In genomic region chr13:110062077-110062776, GRCh38 we compare ENCODE assay signal across 21 cellular contexts.
DNase-seq lines count a peak whose midpoint lies in the region; ATAC-seq and TF ChIP-seq lines count a peak whose summit lies in the region.
"Had no signal": no experiment of that assay in that cellular context is flagged by ENCODE, and none has a peak within 500 bp of the region (broad histone marks: within the 10 kb centered on the region; RNA-seq: fewer than 3 reads in every experiment).

No MANE protein-coding gene starts in this region.

- H3K27me3 Mint-ChIP-seq in MCF 10A (ENCODE audit: insufficient read depth, unreplicated experiment), result no peaks in the 10 kb centered on the region
- H3K27me3 Mint-ChIP-seq: activated B cell treated with CpG ODN at 0.5 μM for 24 hours had no signal

- H3K36me3 ChIP-seq in kidney epithelial cell (ENCODE audit: control insufficient read depth, insufficient read depth, low read length), result no peaks in the 10 kb centered on the region
- H3K36me3 ChIP-seq: colonic mucosa, esophagus muscularis mucosa had no signal

- ATAC-seq in Right ventricle myocardium superior (ENCODE audit: poor library complexity) (peak; percentile 92), HG02798 (IDR thresholded peaks at IDR 0.05; ENCODE audit: poor library complexity, unreplicated experiment) (no peak), GM18909 (IDR thresholded peaks at IDR 0.05; ENCODE audit: poor library complexity, unreplicated experiment) (no peak)
- ATAC-seq: GM23338, sciatic nerve had no signal

- no peak overlapping the region for H3K4me3 Mint-ChIP-seq in MCF 10A (ENCODE audit: unreplicated experiment)
- H3K4me3 Mint-ChIP-seq: activated B cell treated with CpG ODN at 0.5 μM for 24 hours; CD4-positive, alpha-beta T cell; GM23338; natural killer cell had no signal

- H3K4me3 ChIP-seq in kidney epithelial cell (ENCODE audit: low read depth, low read length), result no peak overlapping the region
- H3K4me3 ChIP-seq: colonic mucosa, esophagus muscularis mucosa, GM23338 had no signal

- TF ChIP-seq CTCF in MCF 10A (IDR thresholded peaks at IDR 0.05; ENCODE audit: unreplicated experiment), result no peak
- TF ChIP-seq CTCF in kidney epithelial cell (IDR thresholded peaks at IDR 0.05; ENCODE audit: insufficient read depth, low read length, poor library complexity, severe bottlenecking), result no peak

- H3K27me3 ChIP-seq in kidney epithelial cell (ENCODE audit: control insufficient read depth, insufficient read depth, low read length), result no peaks in the 10 kb centered on the region
- H3K27me3 ChIP-seq: colonic mucosa, esophagus muscularis mucosa had no signal

- no peaks in the 10 kb centered on the region for H3K36me3 Mint-ChIP-seq in MCF 10A (ENCODE audit: insufficient read depth, unreplicated experiment)
- H3K36me3 Mint-ChIP-seq: natural killer cell had no signal

- POLR2A ChIA-PET in MCF 10A (lab: Yijun Ruan, JAX), result no interaction called here

- intact Hi-C loops in Right ventricle myocardium superior (cut with DNase I) (no loop called here), cardiac septum (cut with DNase I) (no loop called here), MCF 10A (cut with micrococcal nuclease) (no loop called here)

- no peaks in the 10 kb centered on the region for H3K9me3 Mint-ChIP-seq in MCF 10A (ENCODE audit: unreplicated experiment)
- H3K9me3 Mint-ChIP-seq: activated B cell treated with CpG ODN at 0.5 μM for 24 hours; CD4-positive, alpha-beta T cell; GM23338; natural killer cell had no signal

- peak; percentile 59 for DNase-seq in Right ventricle myocardium superior
- no peak for DNase-seq in cardiac septum (ENCODE audit: low spot score)
- peak; percentile 27 for DNase-seq in MCF 10A (ENCODE audit: unreplicated experiment)
- peak; percentile 37 for DNase-seq in kidney epithelial cell (ENCODE audit: low read depth)
- DNase-seq in NK-92 (lab: John Stamatoyannopoulos, UW; ENCODE audit: unreplicated experiment), result no peak
- DNase-seq in nucleus accumbens (lab: John Stamatoyannopoulos, UW), result no peak
- DNase-seq: activated B cell treated with CpG ODN at 0.5 μM for 24 hours; activated gamma-delta T cell; aorta; CD4-positive, alpha-beta T cell; colonic mucosa; hypothalamus; natural killer cell; NCI-H2081 treated with DMSO at 0.1 percent for 48 hours; NCI-H748 treated with DMSO at 0.1 percent for 48 hours; stimulated activated CD4-positive, alpha-beta T cell treated with anti-CD3 and anti-CD28 coated beads, Interleukin-4, amount 100 ng/mL, for 24 hours had no signal

- H3K4me1 Mint-ChIP-seq in MCF 10A (ENCODE audit: insufficient read depth, unreplicated experiment), result peaks cover 15% of the 10 kb centered on the region
- H3K4me1 Mint-ChIP-seq: activated B cell treated with CpG ODN at 0.5 μM for 24 hours, GM23338, natural killer cell had no signal

- peak overlapping the region; percentile 66 for H3K27ac Mint-ChIP-seq in MCF 10A (ENCODE audit: low read depth, unreplicated experiment)
- H3K27ac Mint-ChIP-seq: activated B cell treated with CpG ODN at 0.5 μM for 24 hours; CD4-positive, alpha-beta T cell; GM23338; natural killer cell had no signal

- CTCF ChIA-PET in MCF 10A (lab: Yijun Ruan, JAX), result no interaction called here

- no TSS peak for BruUV-seq in MCF 10A (replicated peaks; lab: Mats Ljungman, UMichigan)

Comparison
In these comparisons a context has a peak if more than half of its experiments do, and no peak if none do; other contexts are left out.
1. DNase-seq: peak in Right ventricle myocardium superior (single experiment), MCF 10A (single experiment) and kidney epithelial cell (single experiment); none in cardiac septum (single experiment), NK-92 (single experiment) and nucleus accumbens (0 of 56).